In genomic region chr7:91347288-91347687, GRCh38 we compare ENCODE assay signal across 16 cellular contexts.
DNase-seq lines count a peak whose midpoint lies in the region; ATAC-seq and TF ChIP-seq lines count a peak whose summit lies in the region.
"Had no signal": no experiment of that assay in that cellular context is flagged by ENCODE, and none has a peak within 500 bp of the region (broad histone marks: within the 10 kb centered on the region; RNA-seq: fewer than 3 reads in every experiment).

No MANE protein-coding gene starts in this region.

- H3K9me3 ChIP-seq in Karpas-422 (ENCODE audit: low read length) = no peaks in the 10 kb centered on the region
- no peaks in the 10 kb centered on the region for H3K9me3 ChIP-seq in adrenal gland (replicated peaks in 1 of 3)
- H3K9me3 ChIP-seq in heart right ventricle = no peaks in the 10 kb centered on the region
- H3K9me3 ChIP-seq in prostate gland = no peaks in the 10 kb centered on the region
- H3K9me3 ChIP-seq in CD8-positive, alpha-beta memory T cell (ENCODE audit: low read length) = no peaks in the 10 kb centered on the region
- no peaks in the 10 kb centered on the region for H3K9me3 ChIP-seq in T-helper 17 cell (ENCODE audit: control insufficient read depth, low read length, poor library complexity, severe bottlenecking)
- H3K9me3 ChIP-seq: uterus had no signal

- no peaks in the 10 kb centered on the region for H3K27me3 ChIP-seq in Karpas-422 (ENCODE audit: low read length)
- H3K27me3 ChIP-seq in adrenal gland = no peaks in the 10 kb centered on the region
- H3K27me3 ChIP-seq in heart right ventricle = no peaks in the 10 kb centered on the region
- no peaks in the 10 kb centered on the region for H3K27me3 ChIP-seq in prostate gland (replicated peaks; ENCODE audit: insufficient read depth)
- H3K27me3 ChIP-seq in CD8-positive, alpha-beta memory T cell (ENCODE audit: insufficient read depth, low read length, poor library complexity, severe bottlenecking) = no peaks in the 10 kb centered on the region
- H3K27me3 ChIP-seq: uterus had no signal

- no peak overlapping the region for H3K9ac ChIP-seq in Karpas-422 (ENCODE audit: low read length)

- TF ChIP-seq POLR2A in adrenal gland (IDR thresholded peaks at IDR 0.05) (no peak), prostate gland (IDR thresholded peaks at IDR 0.05) (no peak)

- no peaks in the 10 kb centered on the region for H3K9me2 ChIP-seq in Karpas-422 (replicated peaks; ENCODE audit: insufficient read depth, low read length)

- H3K4me3 ChIP-seq in Karpas-422 (ENCODE audit: low read length) (no peak overlapping the region), adrenal gland (no peak overlapping the region), heart right ventricle (no peak overlapping the region), prostate gland (no peak overlapping the region)
- no peak overlapping the region for H3K4me3 ChIP-seq in CD8-positive, alpha-beta memory T cell (ENCODE audit: low read length)
- H3K4me3 ChIP-seq: uterus had no signal

- CTCF ChIA-PET in CD8-positive, alpha-beta memory T cell (lab: Charles Lee) = no interaction called here

- no peaks in the 10 kb centered on the region for H3K79me2 ChIP-seq in Karpas-422 (ENCODE audit: low read length)

- no peak overlapping the region for H2AFZ ChIP-seq in Karpas-422 (ENCODE audit: low read length)

- no peak overlapping the region for H3K27ac Mint-ChIP-seq in CD8-positive, alpha-beta memory T cell
- H3K27ac Mint-ChIP-seq in T-helper 17 cell = no peak overlapping the region
- H3K27ac Mint-ChIP-seq: activated naive CD4-positive, alpha-beta T cell treated with anti-CD3 and anti-CD28 coated beads, Interleukin-2, amount 50 U/mL, for 24 hours; progenitor cell of endocrine pancreas had no signal

- POLR2A ChIA-PET in CD8-positive, alpha-beta memory T cell (lab: Charles Lee) = no interaction called here

- intact Hi-C loops in adrenal gland (cut with DNase I) = no loop called here
- intact Hi-C loops in heart right ventricle (cut with DNase I) = loop anchor here in 2 of 10 donors (10.0 kb wide), 3 partner anchors 82 to 288 kb away; partner anchors contain the start of gene FZD1 (in 1 of the 2)
- intact Hi-C loops in prostate gland (cut with DNase I) = loop anchor here (10.0 kb wide), 1 partner anchor 62 kb away; no protein-coding TSS in a partner anchor

- H3K4me1 ChIP-seq in Karpas-422 (ENCODE audit: low read length) (peaks cover 99% of the 10 kb centered on the region), adrenal gland (replicated peaks in 1 of 2) (peaks cover 0 to 28% of the 10 kb centered on the region in 2 donors), heart right ventricle (peaks cover 0 to 63% (median 50%) of the 10 kb centered on the region in 9 donors), prostate gland (replicated peaks) (peaks cover 2% of the 10 kb centered on the region)
- H3K4me1 ChIP-seq in CD8-positive, alpha-beta memory T cell (ENCODE audit: insufficient read depth, low read length) = no peaks in the 10 kb centered on the region
- H3K4me1 ChIP-seq: uterus had no signal

- H3K4me3 Mint-ChIP-seq in CD8-positive, alpha-beta memory T cell = no peak overlapping the region
- no peak overlapping the region for H3K4me3 Mint-ChIP-seq in T-helper 17 cell
- H3K4me3 Mint-ChIP-seq: activated naive CD4-positive, alpha-beta T cell treated with anti-CD3 and anti-CD28 coated beads, Interleukin-2, amount 50 U/mL, for 24 hours had no signal

- H3K4me1 Mint-ChIP-seq in CD8-positive, alpha-beta memory T cell = no peaks in the 10 kb centered on the region
- no peaks in the 10 kb centered on the region for H3K4me1 Mint-ChIP-seq in T-helper 17 cell
- H3K4me1 Mint-ChIP-seq: activated naive CD4-positive, alpha-beta T cell treated with anti-CD3 and anti-CD28 coated beads, Interleukin-2, amount 50 U/mL, for 24 hours had no signal

- no peak overlapping the region for H3K4me2 ChIP-seq in Karpas-422 (ENCODE audit: low read depth, low read length, poor library complexity, severe bottlenecking)

- 44 to 50% (median 46%) methylated on average over 3 of the region's 3 CpGs for WGBS in adrenal gland, 4 donors
- 58 to 65% methylated on average over 3 of the region's 3 CpGs for WGBS in heart right ventricle, 2 donors
- WGBS in prostate gland = 61% methylated on average over 3 of the region's 3 CpGs

- no peaks in the 10 kb centered on the region for H3K36me3 Mint-ChIP-seq in CD8-positive, alpha-beta memory T cell
- H3K36me3 Mint-ChIP-seq in T-helper 17 cell (ENCODE audit: low read depth) = no peaks in the 10 kb centered on the region
- H3K36me3 Mint-ChIP-seq: activated naive CD4-positive, alpha-beta T cell treated with anti-CD3 and anti-CD28 coated beads, Interleukin-2, amount 50 U/mL, for 24 hours had no signal

- peak in 7 of 8 donors; percentile 50 to 76 (median 65) for ATAC-seq in heart right ventricle
- no peak for ATAC-seq in HG02759 (IDR thresholded peaks at IDR 0.05; ENCODE audit: unreplicated experiment)
- no peak for ATAC-seq in T-helper 17 cell
- ATAC-seq: activated CD4-positive, CD25-positive, alpha-beta regulatory T cell treated with anti-CD3 and anti-CD28 coated beads, Interleukin-2, amount 50 U/mL, for 24 hours had no signal

- H3K27ac ChIP-seq in Karpas-422 (ENCODE audit: low read length) = peak overlapping the region; percentile 99
- H3K27ac ChIP-seq in adrenal gland = peak overlapping the region in 1 of 5 donors; percentile 48
- peak overlapping the region in 1 of 10 donors; percentile 41 for H3K27ac ChIP-seq in heart right ventricle
- no peak overlapping the region for H3K27ac ChIP-seq in prostate gland
- H3K27ac ChIP-seq in CD8-positive, alpha-beta memory T cell (ENCODE audit: low read depth, low read length) = no peak overlapping the region
- H3K27ac ChIP-seq: epithelial cell of prostate, uterus had no signal

- DNase-seq in Karpas-422 = no peak
- peak; percentile 18 to 73 (median 42) for DNase-seq in adrenal gland
- peak in 1 of 2 donors; percentile 32 for DNase-seq in heart right ventricle
- peak; percentile 24 for DNase-seq in prostate gland (ENCODE audit: low spot score)
- DNase-seq in stimulated activated CD4-positive, alpha-beta T cell treated with anti-CD3 and anti-CD28 coated beads, Interleukin-2, amount 100 ng/mL, for 48 hours = no peak
- DNase-seq in CD8-positive, alpha-beta memory T cell = no peak
- no peak for DNase-seq in T-helper 17 cell
- DNase-seq: kidney, NCI-H1694, NCI-H510A treated with DMSO at 0.1 percent for 48 hours, uterus had no signal

- no peaks in the 10 kb centered on the region for H4K20me1 ChIP-seq in Karpas-422 (ENCODE audit: insufficient read depth, low read depth, low read length)

- TF ChIP-seq CTCF in adrenal gland (IDR thresholded peaks at IDR 0.05) (no peak), heart right ventricle (IDR thresholded peaks at IDR 0.05) (no peak), prostate gland (IDR thresholded peaks at IDR 0.05) (no peak)

- peaks cover 0 to 2% (median 0%) of the 10 kb centered on the region in 5 donors for H3K9me3 Mint-ChIP-seq in CD8-positive, alpha-beta memory T cell
- H3K9me3 Mint-ChIP-seq: activated naive CD4-positive, alpha-beta T cell treated with anti-CD3 and anti-CD28 coated beads, Interleukin-2, amount 50 U/mL, for 24 hours had no signal

- H3K27me3 Mint-ChIP-seq in CD8-positive, alpha-beta memory T cell = no peaks in the 10 kb centered on the region
- no peaks in the 10 kb centered on the region for H3K27me3 Mint-ChIP-seq in T-helper 17 cell
- H3K27me3 Mint-ChIP-seq: progenitor cell of endocrine pancreas had no signal

- no peaks in the 10 kb centered on the region for H3K36me3 ChIP-seq in Karpas-422 (ENCODE audit: insufficient read depth, low read length)
- H3K36me3 ChIP-seq in adrenal gland (replicated peaks in 1 of 2) = no peaks in the 10 kb centered on the region
- H3K36me3 ChIP-seq in heart right ventricle = no peaks in the 10 kb centered on the region
- no peaks in the 10 kb centered on the region for H3K36me3 ChIP-seq in prostate gland
- no peaks in the 10 kb centered on the region for H3K36me3 ChIP-seq in CD8-positive, alpha-beta memory T cell (ENCODE audit: insufficient read depth, low read length)
- H3K36me3 ChIP-seq: uterus had no signal

Comparison
In these comparisons a context has a peak if more than half of its experiments do, and no peak if none do; other contexts are left out.
1. DNase-seq: peak in adrenal gland (7 of 7) and prostate gland (single experiment); none in Karpas-422 (single experiment), stimulated activated CD4-positive, alpha-beta T cell treated with anti-CD3 and anti-CD28 coated beads, Interleukin-2, amount 100 ng/mL, for 48 hours (0 of 2), CD8-positive, alpha-beta memory T cell (0 of 5) and T-helper 17 cell (0 of 3).
2. ATAC-seq: peak in heart right ventricle (7 of 8); none in HG02759 (single experiment) and T-helper 17 cell (single experiment).